1 cellular context compared by ENCODE assay signal in the genomic region with DNA sequence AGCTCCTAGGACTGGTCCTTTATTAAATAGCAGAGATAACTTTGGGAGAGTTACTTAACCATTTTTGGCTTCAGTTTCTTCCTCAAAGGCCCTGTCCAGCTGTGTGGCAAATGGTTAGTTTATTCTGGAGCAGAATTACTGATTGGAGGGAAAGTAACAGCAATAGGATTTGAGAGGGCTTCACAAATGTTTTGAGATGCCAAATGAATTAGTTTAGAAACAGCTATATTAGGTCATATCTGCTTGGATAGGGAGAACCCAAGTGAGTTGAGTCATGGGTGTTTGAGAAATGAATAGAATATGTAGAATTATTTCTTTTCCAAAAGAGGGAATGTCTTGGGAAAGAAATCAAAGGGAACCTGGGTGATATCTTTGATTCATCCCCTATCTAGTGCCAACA.
TF ChIP-seq lines count a peak whose summit lies in the region.

No MANE protein-coding gene starts in this region.

TF ChIP-seq in WTC11, 78 proteins besides CTCF, POLR2A, EP300 and RAD21 (continued from another document):
- TF ChIP-seq, protein P1, sequence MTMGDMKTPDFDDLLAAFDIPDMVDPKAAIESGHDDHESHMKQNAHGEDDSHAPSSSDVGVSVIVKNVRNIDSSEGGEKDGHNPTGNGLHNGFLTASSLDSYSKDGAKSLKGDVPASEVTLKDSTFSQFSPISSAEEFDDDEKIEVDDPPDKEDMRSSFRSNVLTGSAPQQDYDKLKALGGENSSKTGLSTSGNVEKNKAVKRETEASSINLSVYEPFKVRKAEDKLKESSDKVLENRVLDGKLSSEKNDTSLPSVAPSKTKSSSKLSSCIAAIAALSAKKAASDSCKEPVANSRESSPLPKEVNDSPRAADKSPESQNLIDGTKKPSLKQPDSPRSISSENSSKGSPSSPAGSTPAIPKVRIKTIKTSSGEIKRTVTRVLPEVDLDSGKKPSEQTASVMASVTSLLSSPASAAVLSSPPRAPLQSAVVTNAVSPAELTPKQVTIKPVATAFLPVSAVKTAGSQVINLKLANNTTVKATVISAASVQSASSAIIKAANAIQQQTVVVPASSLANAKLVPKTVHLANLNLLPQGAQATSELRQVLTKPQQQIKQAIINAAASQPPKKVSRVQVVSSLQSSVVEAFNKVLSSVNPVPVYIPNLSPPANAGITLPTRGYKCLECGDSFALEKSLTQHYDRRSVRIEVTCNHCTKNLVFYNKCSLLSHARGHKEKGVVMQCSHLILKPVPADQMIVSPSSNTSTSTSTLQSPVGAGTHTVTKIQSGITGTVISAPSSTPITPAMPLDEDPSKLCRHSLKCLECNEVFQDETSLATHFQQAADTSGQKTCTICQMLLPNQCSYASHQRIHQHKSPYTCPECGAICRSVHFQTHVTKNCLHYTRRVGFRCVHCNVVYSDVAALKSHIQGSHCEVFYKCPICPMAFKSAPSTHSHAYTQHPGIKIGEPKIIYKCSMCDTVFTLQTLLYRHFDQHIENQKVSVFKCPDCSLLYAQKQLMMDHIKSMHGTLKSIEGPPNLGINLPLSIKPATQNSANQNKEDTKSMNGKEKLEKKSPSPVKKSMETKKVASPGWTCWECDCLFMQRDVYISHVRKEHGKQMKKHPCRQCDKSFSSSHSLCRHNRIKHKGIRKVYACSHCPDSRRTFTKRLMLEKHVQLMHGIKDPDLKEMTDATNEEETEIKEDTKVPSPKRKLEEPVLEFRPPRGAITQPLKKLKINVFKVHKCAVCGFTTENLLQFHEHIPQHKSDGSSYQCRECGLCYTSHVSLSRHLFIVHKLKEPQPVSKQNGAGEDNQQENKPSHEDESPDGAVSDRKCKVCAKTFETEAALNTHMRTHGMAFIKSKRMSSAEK (CRISPR knock-in tag; IDR thresholded peaks at IDR 0.05; ENCODE audit: borderline replicate concordance), result no peak
- TF ChIP-seq, protein P2, sequence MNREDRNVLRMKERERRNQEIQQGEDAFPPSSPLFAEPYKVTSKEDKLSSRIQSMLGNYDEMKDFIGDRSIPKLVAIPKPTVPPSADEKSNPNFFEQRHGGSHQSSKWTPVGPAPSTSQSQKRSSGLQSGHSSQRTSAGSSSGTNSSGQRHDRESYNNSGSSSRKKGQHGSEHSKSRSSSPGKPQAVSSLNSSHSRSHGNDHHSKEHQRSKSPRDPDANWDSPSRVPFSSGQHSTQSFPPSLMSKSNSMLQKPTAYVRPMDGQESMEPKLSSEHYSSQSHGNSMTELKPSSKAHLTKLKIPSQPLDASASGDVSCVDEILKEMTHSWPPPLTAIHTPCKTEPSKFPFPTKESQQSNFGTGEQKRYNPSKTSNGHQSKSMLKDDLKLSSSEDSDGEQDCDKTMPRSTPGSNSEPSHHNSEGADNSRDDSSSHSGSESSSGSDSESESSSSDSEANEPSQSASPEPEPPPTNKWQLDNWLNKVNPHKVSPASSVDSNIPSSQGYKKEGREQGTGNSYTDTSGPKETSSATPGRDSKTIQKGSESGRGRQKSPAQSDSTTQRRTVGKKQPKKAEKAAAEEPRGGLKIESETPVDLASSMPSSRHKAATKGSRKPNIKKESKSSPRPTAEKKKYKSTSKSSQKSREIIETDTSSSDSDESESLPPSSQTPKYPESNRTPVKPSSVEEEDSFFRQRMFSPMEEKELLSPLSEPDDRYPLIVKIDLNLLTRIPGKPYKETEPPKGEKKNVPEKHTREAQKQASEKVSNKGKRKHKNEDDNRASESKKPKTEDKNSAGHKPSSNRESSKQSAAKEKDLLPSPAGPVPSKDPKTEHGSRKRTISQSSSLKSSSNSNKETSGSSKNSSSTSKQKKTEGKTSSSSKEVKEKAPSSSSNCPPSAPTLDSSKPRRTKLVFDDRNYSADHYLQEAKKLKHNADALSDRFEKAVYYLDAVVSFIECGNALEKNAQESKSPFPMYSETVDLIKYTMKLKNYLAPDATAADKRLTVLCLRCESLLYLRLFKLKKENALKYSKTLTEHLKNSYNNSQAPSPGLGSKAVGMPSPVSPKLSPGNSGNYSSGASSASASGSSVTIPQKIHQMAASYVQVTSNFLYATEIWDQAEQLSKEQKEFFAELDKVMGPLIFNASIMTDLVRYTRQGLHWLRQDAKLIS (CRISPR knock-in tag; IDR thresholded peaks at IDR 0.05; ENCODE audit: borderline replicate concordance), result no peak
- no peak for TF ChIP-seq PRRX2 (CRISPR knock-in tag; IDR thresholded peaks at IDR 0.05)
- TF ChIP-seq ETV6 (CRISPR knock-in tag; IDR thresholded peaks at IDR 0.05), result no peak
- no peak for TF ChIP-seq JUN (CRISPR knock-in tag; IDR thresholded peaks at IDR 0.05)
- TF ChIP-seq ZNF423 (CRISPR knock-in tag; IDR thresholded peaks at IDR 0.05), result no peak
- TF ChIP-seq IRF2 (CRISPR knock-in tag; IDR thresholded peaks at IDR 0.05; ENCODE audit: borderline replicate concordance, low read depth), result no peak
- TF ChIP-seq ZNF121 (CRISPR knock-in tag; IDR thresholded peaks at IDR 0.05), result no peak
- no peak for TF ChIP-seq SOX15 (CRISPR knock-in tag; IDR thresholded peaks at IDR 0.05)
- TF ChIP-seq ZNF416 (CRISPR knock-in tag; IDR thresholded peaks at IDR 0.05), result no peak
- TF ChIP-seq, protein P3, sequence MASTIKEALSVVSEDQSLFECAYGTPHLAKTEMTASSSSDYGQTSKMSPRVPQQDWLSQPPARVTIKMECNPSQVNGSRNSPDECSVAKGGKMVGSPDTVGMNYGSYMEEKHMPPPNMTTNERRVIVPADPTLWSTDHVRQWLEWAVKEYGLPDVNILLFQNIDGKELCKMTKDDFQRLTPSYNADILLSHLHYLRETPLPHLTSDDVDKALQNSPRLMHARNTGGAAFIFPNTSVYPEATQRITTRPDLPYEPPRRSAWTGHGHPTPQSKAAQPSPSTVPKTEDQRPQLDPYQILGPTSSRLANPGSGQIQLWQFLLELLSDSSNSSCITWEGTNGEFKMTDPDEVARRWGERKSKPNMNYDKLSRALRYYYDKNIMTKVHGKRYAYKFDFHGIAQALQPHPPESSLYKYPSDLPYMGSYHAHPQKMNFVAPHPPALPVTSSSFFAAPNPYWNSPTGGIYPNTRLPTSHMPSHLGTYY (CRISPR knock-in tag; IDR thresholded peaks at IDR 0.05), result no peak
- TF ChIP-seq NFATC4 (CRISPR knock-in tag; IDR thresholded peaks at IDR 0.05), result no peak
- no peak for TF ChIP-seq ZNF671 (CRISPR knock-in tag; IDR thresholded peaks at IDR 0.05)
- no peak for TF ChIP-seq FOXP1 (CRISPR knock-in tag; IDR thresholded peaks at IDR 0.05; ENCODE audit: borderline replicate concordance)
